ENCODE assay signal across 13 cellular contexts in the genomic region with DNA sequence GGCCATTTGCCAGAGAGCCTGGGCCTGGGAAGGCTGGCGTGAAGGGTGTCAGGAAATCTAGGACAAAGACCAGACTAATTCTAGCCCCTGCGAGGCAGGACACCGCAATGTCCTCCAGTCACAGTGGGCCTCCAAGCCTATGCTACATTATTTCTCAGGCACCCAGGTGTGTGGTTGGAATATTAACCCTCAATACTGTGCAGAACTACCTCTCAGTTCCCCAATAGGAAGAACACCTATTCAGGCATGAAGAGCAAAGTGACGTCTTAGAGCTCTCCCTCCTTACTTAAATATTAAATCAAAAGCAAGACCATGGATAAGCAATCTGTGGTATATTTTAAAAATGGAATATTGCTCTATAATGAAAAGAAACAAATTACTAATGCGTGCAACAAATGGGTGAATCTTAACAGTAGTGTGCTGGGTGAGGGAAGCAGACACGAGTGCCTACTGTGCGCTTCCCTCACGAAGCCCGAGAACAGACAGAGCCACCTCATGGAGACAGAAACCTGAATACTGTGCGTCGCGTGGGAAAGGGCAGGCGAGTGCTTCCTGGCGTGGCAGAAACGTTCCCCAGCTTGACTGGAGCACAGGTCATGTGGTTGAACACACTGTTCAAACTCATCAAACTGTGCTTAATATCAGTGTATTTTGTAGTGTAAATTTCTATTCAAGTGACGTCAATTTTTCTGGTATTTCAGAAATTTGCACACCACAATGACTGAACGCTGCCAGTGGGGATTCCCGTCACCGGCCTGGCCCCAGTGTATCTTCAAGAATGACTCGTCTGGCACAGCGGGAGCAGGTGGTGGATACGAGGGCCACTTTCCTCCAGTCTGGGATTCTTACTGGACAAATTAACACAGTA. TPM values are rescaled to one million over a fixed set of nuclear protein-coding genes. Genes with fewer than 3 reads are reported as not detected.
A peak's percentile ranks its signal among the peaks of the same experiment; 100 is the strongest.
DNase-seq lines count a peak whose midpoint lies in the region; ATAC-seq lines count a peak whose summit lies in the region.
"Had no signal": no experiment of that assay in that cellular context is flagged by ENCODE, and none has a peak within 500 bp of the region (broad histone marks: within the 10 kb centered on the region; RNA-seq: fewer than 3 reads in every experiment).

No MANE protein-coding gene starts in this region.

- DNase-seq in cardiac septum (ENCODE audit: low spot score) (peak; percentile 60), left cardiac atrium (no peak), SJSA1 (ENCODE audit: low read depth in 1 of 2, low spot score in 2 of 2) (peak; percentile 42 to 62), ureter (ENCODE audit: low spot score) (peak; percentile 2), GDM1 (lab: John Stamatoyannopoulos, UW) (no peak), DMS153 (lab: John Stamatoyannopoulos, UW) (no peak)
- DNase-seq: effector CD8-positive, alpha-beta T cell; NCI-H187 treated with DMSO at 0.1 percent for 48 hours; trophoblast cell had no signal

- peaks cover 9% of the 10 kb centered on the region for H3K4me1 ChIP-seq in SJSA1 (replicated peaks)

- intact Hi-C loops in cardiac septum (cut with DNase I) (no loop called here), left cardiac atrium (cut with DNase I) (no loop called here)

- H3K36me3 ChIP-seq in SJSA1: peaks cover 15% of the 10 kb centered on the region

- H3K4me3 ChIP-seq in SJSA1: no peak overlapping the region

- H3K27ac ChIP-seq in SJSA1: no peak overlapping the region
- H3K27ac ChIP-seq: VCaP had no signal

- no peaks in the 10 kb centered on the region for H3K27me3 ChIP-seq in SJSA1 (replicated peaks)

- H3K9me3 ChIP-seq in SJSA1 (replicated peaks): no peaks in the 10 kb centered on the region

- ATAC-seq in left cardiac atrium (no peak), HG02840 (IDR thresholded peaks at IDR 0.05; ENCODE audit: low FRiP score, unreplicated experiment) (peak; percentile 54), GM21360 (IDR thresholded peaks at IDR 0.05; ENCODE audit: unreplicated experiment) (no peak)
- ATAC-seq: Panc1 had no signal

RNA-seq across cellular contexts. Expression of gene PTPRN2, which starts 15.5 kb away (rescaled TPM):
- total RNA-seq in cardiac septum (0.92 TPM), left cardiac atrium (1 to 10 TPM; 1.9 to 2.3 TPM), ureter (7.8 TPM)
- total RNA-seq in SJSA1 (2014; rRNA removed; shearing (Covaris generic)): 1.2 and 2.1 TPM in 2 replicates

Comparison
In these comparisons a context has a peak if more than half of its experiments do, and no peak if none do; other contexts are left out.
1. DNase-seq: peak in cardiac septum (single experiment), SJSA1 (2 of 2) and ureter (single experiment); none in left cardiac atrium (single experiment), GDM1 (single experiment) and DMS153 (single experiment).